12 cellular contexts compared by ENCODE assay signal in genomic region chr16:19006446-19007315, GRCh38. TPM values are rescaled to one million over a fixed set of nuclear protein-coding genes. Genes with fewer than 3 reads are reported as not detected.
A peak's percentile ranks its signal among the peaks of the same experiment; 100 is the strongest.
DNase-seq lines count a peak whose midpoint lies in the region; ATAC-seq lines count a peak whose summit lies in the region.
"Had no signal": no experiment of that assay in that cellular context is flagged by ENCODE, and none has a peak within 500 bp of the region (broad histone marks: within the 10 kb centered on the region; RNA-seq: fewer than 3 reads in every experiment).

No MANE protein-coding gene starts in this region.

- intact Hi-C loops in cardiac septum (cut with DNase I), result no loop called here
- intact Hi-C loops in right cardiac atrium (cut with DNase I), result no loop called here

- no peaks in the 10 kb centered on the region for H3K27me3 ChIP-seq in right cardiac atrium (ENCODE audit: control insufficient read depth, insufficient read depth)
- no peaks in the 10 kb centered on the region for H3K27me3 ChIP-seq in layer of hippocampus (ENCODE audit: control insufficient read depth, insufficient read depth, low read length)
- H3K27me3 ChIP-seq: BLaER1 treated with 17β-estradiol and CSF1 and Interleukin-3, amounts not matched to agents 10 nM and 100 nM had no signal

- ATAC-seq in right cardiac atrium, result no peak

- peak; percentile 67 for DNase-seq in cardiac septum (ENCODE audit: low spot score)
- DNase-seq in right cardiac atrium, result no peak
- DNase-seq in caudate nucleus (lab: John Stamatoyannopoulos, UW), result peak in 1 of 61 donors; percentile 42
- DNase-seq in HPDE6-E6E7 (ENCODE audit: extremely low spot score), result no peak
- DNase-seq in H4 (ENCODE audit: low spot score), result no peak
- DNase-seq in C1 segment of cervical spinal cord (lab: John Stamatoyannopoulos, UW), result no peak
- no peak for DNase-seq in dermis blood vessel endothelial cell
- DNase-seq: NCI-H1417 treated with DMSO at 0.1 percent for 48 hours, NCI-H2029 treated with DMSO at 0.1 percent for 48 hours had no signal

- no peaks in the 10 kb centered on the region for H3K4me1 ChIP-seq in right cardiac atrium (ENCODE audit: control insufficient read depth, insufficient read depth, low read length)
- H3K4me1 ChIP-seq: BLaER1 treated with 17β-estradiol and CSF1 and Interleukin-3, amounts not matched to agents 10 nM and 100 nM had no signal

- 91% methylated on average over 20 of the region's 20 CpGs for WGBS in right cardiac atrium

- H3K27ac ChIP-seq in right cardiac atrium (ENCODE audit: low read length) (no peak overlapping the region), caudate nucleus (ENCODE audit: low read depth, low read length) (peak overlapping the region; percentile 97), layer of hippocampus (ENCODE audit: low read depth, low read length) (peak overlapping the region; percentile 98)
- H3K27ac ChIP-seq: BLaER1 treated with 17β-estradiol and CSF1 and Interleukin-3, amounts not matched to agents 10 nM and 100 nM had no signal

- no peak overlapping the region for H3K4me3 ChIP-seq in right cardiac atrium (ENCODE audit: low read length)
- H3K4me3 ChIP-seq: BLaER1 treated with 17β-estradiol and CSF1 and Interleukin-3, amounts not matched to agents 10 nM and 100 nM had no signal

- peaks cover 2% of the 10 kb centered on the region for H3K9me3 ChIP-seq in right cardiac atrium (ENCODE audit: control insufficient read depth, low read length)

RNA-seq across cellular contexts. Expression of gene TMC7, which starts 22.9 kb away (rescaled TPM):
- total RNA-seq in cardiac septum (1.9 TPM), right cardiac atrium (under 1 TPM; 0.44 to 0.59 (median 0.58) TPM), dermis blood vessel endothelial cell (4.4 and 6.5 TPM in 2 replicates)
- 0.84 TPM for polyA plus RNA-seq in right cardiac atrium
- 0.77 and 1.5 TPM in 2 replicates for total RNA-seq in H4 (2014; rRNA removed; shearing (Covaris generic))
- polyA plus RNA-seq: IgD-negative memory B cell had no signal
